Comparison of ENCODE assay signal across 24 cellular contexts in the genomic region with DNA sequence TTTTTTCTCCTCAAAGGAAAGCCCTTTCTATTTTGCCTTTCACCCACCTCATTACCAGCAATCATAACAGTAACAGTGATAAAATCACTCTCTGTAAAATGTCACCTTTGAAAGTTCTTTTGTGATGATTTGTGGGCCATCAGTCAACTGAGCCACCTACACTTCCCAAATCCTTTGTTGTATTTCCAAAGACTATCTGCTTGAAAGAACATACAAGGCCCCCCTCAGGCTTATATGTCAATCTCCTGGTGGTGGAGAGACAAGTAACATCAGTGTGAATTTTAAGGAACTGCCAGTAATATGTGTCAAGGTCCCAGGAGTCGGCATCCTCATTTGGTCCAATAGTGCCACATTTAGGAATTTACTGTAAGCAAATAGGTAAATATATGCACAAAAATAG.
"Had no signal": no experiment of that assay in that cellular context is flagged by ENCODE, and none has a peak within 500 bp of the region (broad histone marks: within the 10 kb centered on the region; RNA-seq: fewer than 3 reads in every experiment).

No MANE protein-coding gene starts in this region.

- H3K36me3 ChIP-seq: adrenal gland, MG63 had no signal

- H3K4me1 ChIP-seq: adrenal gland had no signal

- H3K4me3 ChIP-seq: adrenal gland, MG63 had no signal

- H3K27ac Mint-ChIP-seq: activated CD4-positive, alpha-beta memory T cell treated with anti-CD3 and anti-CD28 coated beads, Interleukin-2, amount 10 ng/mL, durations not matched to agents 7 days and 5 days; activated CD4-positive, alpha-beta T cell treated with anti-CD3 and anti-CD28 coated beads, Interleukin-2, amount 10 ng/mL, durations not matched to agents 7 days and 5 days; activated naive CD8-positive, alpha-beta T cell treated with anti-CD3 and anti-CD28 coated beads for 36 hours; activated T-helper 1 cell treated with anti-CD3 and anti-CD28 coated beads, Interleukin-12 subunit alpha, Interleukin-12 subunit beta, Interleukin-2, Interleukin-4 antibody, amounts not matched to agents 30 ng/mL and 10 ng/mL and 1 ng/mL, durations not matched to agents 14 hours and 24 hours and 36 hours had no signal

- H3K9me3 Mint-ChIP-seq: activated CD4-positive, alpha-beta memory T cell treated with anti-CD3 and anti-CD28 coated beads, Interleukin-2, amount 10 ng/mL, durations not matched to agents 7 days and 5 days; activated T-helper 1 cell treated with anti-CD3 and anti-CD28 coated beads, Interleukin-12 subunit alpha, Interleukin-12 subunit beta, Interleukin-2, Interleukin-4 antibody, amounts not matched to agents 30 ng/mL and 10 ng/mL and 1 ng/mL, durations not matched to agents 14 hours and 24 hours and 36 hours had no signal

- H3K9me3 ChIP-seq: adrenal gland, MG63 had no signal

- DNase-seq: activated CD4-positive, alpha-beta memory T cell treated with anti-CD3 and anti-CD28 coated beads, Interleukin-2, amount 10 ng/mL, durations not matched to agents 7 days and 5 days; activated CD4-positive, alpha-beta T cell treated with anti-CD3 and anti-CD28 coated beads, Interleukin-2, amount 10 ng/mL, durations not matched to agents 7 days and 5 days; activated CD4-positive, CD25-positive, alpha-beta regulatory T cell; activated effector memory CD4-positive, alpha-beta T cell treated with Interleukin-2 at 50 U/mL for 16 hours; activated naive CD4-positive, alpha-beta T cell; activated naive CD8-positive, alpha-beta T cell treated with anti-CD3 and anti-CD28 coated beads for 36 hours; activated T-cell treated with anti-CD3 and anti-CD28 coated beads, Interleukin-2, amount 50 U/mL, for 1 hour; adrenal gland; anterior cingulate cortex; MG63; MV-4-11; NCI-H1092 treated with DMSO at 0.1 percent for 48 hours; NCI-H1417 treated with DMSO at 0.1 percent for 48 hours; NCI-H1694; NCI-H2029; NCI-H2107; NCI-H345; NCI-H510A; NCI-H526 treated with DMSO at 0.1 percent for 48 hours; NCI-H82; SIG-M5; T-helper 2 cell; T1000 had no signal

- H3K27me3 Mint-ChIP-seq: activated CD4-positive, alpha-beta memory T cell treated with anti-CD3 and anti-CD28 coated beads, Interleukin-2, amount 10 ng/mL, durations not matched to agents 7 days and 5 days; activated CD4-positive, alpha-beta T cell treated with anti-CD3 and anti-CD28 coated beads, Interleukin-2, amount 10 ng/mL, durations not matched to agents 7 days and 5 days; activated naive CD8-positive, alpha-beta T cell treated with anti-CD3 and anti-CD28 coated beads for 36 hours had no signal

- H3K4me3 Mint-ChIP-seq: activated CD4-positive, alpha-beta memory T cell treated with anti-CD3 and anti-CD28 coated beads, Interleukin-2, amount 10 ng/mL, durations not matched to agents 7 days and 5 days; activated CD4-positive, alpha-beta T cell treated with anti-CD3 and anti-CD28 coated beads, Interleukin-2, amount 10 ng/mL, durations not matched to agents 7 days and 5 days; activated naive CD8-positive, alpha-beta T cell treated with anti-CD3 and anti-CD28 coated beads for 36 hours; activated T-helper 1 cell treated with anti-CD3 and anti-CD28 coated beads, Interleukin-12 subunit alpha, Interleukin-12 subunit beta, Interleukin-2, Interleukin-4 antibody, amounts not matched to agents 30 ng/mL and 10 ng/mL and 1 ng/mL, durations not matched to agents 14 hours and 24 hours and 36 hours had no signal

- H3K27me3 ChIP-seq: adrenal gland, MG63 had no signal

- H3K27ac ChIP-seq: adrenal gland had no signal
